8 cellular contexts compared by ENCODE assay signal in genomic region chr2:96205888-96206287, GRCh38. TPM values are rescaled to one million over a fixed set of nuclear protein-coding genes. Genes with fewer than 3 reads are reported as not detected.
DNase-seq lines count a peak whose midpoint lies in the region; ATAC-seq and TF ChIP-seq lines count a peak whose summit lies in the region.

No MANE protein-coding gene starts in this region.

- no peak for ATAC-seq in HG03108 (IDR thresholded peaks at IDR 0.05; ENCODE audit: unreplicated experiment)

- peak overlapping the region; percentile 62 for H3K4me3 Mint-ChIP-seq in Calu3 (ENCODE audit: low read depth, unreplicated experiment)

- H3K79me2 ChIP-seq in osteoblast (ENCODE audit: insufficient read depth, low read length), result peaks cover 90% of the 10 kb centered on the region

- peaks cover 42% of the 10 kb centered on the region for H4K20me1 ChIP-seq in osteoblast (ENCODE audit: insufficient read depth, low read length)

- H3K4me3 ChIP-seq in duodenal mucosa (ENCODE audit: low read depth in 1 of 2, low read length in 2 of 2) (peak overlapping the region; percentile 50), osteoblast (ENCODE audit: insufficient read depth, low read length) (peak overlapping the region; percentile 37)

- peaks cover 42% of the 10 kb centered on the region for H3K36me3 Mint-ChIP-seq in Calu3 (ENCODE audit: insufficient read depth, unreplicated experiment)

- no peaks in the 10 kb centered on the region for H3K9me3 Mint-ChIP-seq in Calu3 (ENCODE audit: low read depth, unreplicated experiment)

- no TSS peak for BruUV-seq in Calu3 (replicated peaks; lab: Mats Ljungman, UMichigan)

- peak overlapping the region in 1 of 2 donors; percentile 15 for H3K9ac ChIP-seq in duodenal mucosa (ENCODE audit: low read depth in 1 of 2, low read length in 2 of 2)

- H3K4me2 ChIP-seq in osteoblast (ENCODE audit: insufficient read depth, low read length), result peak overlapping the region; percentile 71

- CTCF ChIA-PET in Calu3 (lab: Charles Lee), result no interaction called here

- no peaks in the 10 kb centered on the region for H3K27me3 ChIP-seq in duodenal mucosa (ENCODE audit: control insufficient read depth in 1 of 2, insufficient read depth in 2 of 2, low read length in 2 of 2)
- no peaks in the 10 kb centered on the region for H3K27me3 ChIP-seq in osteoblast (ENCODE audit: insufficient read depth, low read length)

- intact Hi-C loops in Calu3 (cut with micrococcal nuclease; ENCODE audit: unreplicated experiment), result no loop called here

- no peak overlapping the region for H3K27ac Mint-ChIP-seq in Calu3 (ENCODE audit: unreplicated experiment)

- TF ChIP-seq CTCF in Calu3 (IDR thresholded peaks at IDR 0.05; ENCODE audit: unreplicated experiment), result no peak
- no peak for TF ChIP-seq CTCF in osteoblast (IDR thresholded peaks at IDR 0.05; ENCODE audit: extremely low read depth, low read depth, low read length)

- H3K4me1 ChIP-seq in duodenal mucosa (ENCODE audit: control insufficient read depth in 1 of 2, insufficient read depth in 2 of 2, low read length in 2 of 2), result peaks cover 68 to 74% of the 10 kb centered on the region in 2 donors
- H3K4me1 ChIP-seq in osteoblast (ENCODE audit: insufficient read depth, low read length), result peaks cover 53% of the 10 kb centered on the region

- peaks cover 28% of the 10 kb centered on the region for H3K4me1 Mint-ChIP-seq in Calu3 (ENCODE audit: low read depth, unreplicated experiment)

- no peak overlapping the region for H2AFZ ChIP-seq in osteoblast (ENCODE audit: low read length)

- DNase-seq in Calu3, result no peak
- DNase-seq in NCI-H226, result peak; percentile 44
- peak; percentile 87 for DNase-seq in osteoblast (ENCODE audit: insufficient read length, low spot score, missing footprints)
- no peak for DNase-seq in globus pallidus (ENCODE audit: low spot score)
- no peak for DNase-seq in AML-193 (lab: John Stamatoyannopoulos, UW)
- no peak for DNase-seq in cerebellar nuclear complex (lab: John Stamatoyannopoulos, UW)

- H3K27me3 Mint-ChIP-seq in Calu3 (ENCODE audit: unreplicated experiment), result no peaks in the 10 kb centered on the region

- H3K9me3 ChIP-seq in duodenal mucosa (ENCODE audit: control insufficient read depth in 1 of 2, low read length in 2 of 2) (no peaks in the 10 kb centered on the region), osteoblast (ENCODE audit: low read depth, low read length) (no peaks in the 10 kb centered on the region)

- H3K27ac ChIP-seq in duodenal mucosa (ENCODE audit: low read depth, low read length) (no peak overlapping the region), osteoblast (ENCODE audit: low read depth, low read length) (peak overlapping the region; percentile 71)

- H3K36me3 ChIP-seq in duodenal mucosa (ENCODE audit: control insufficient read depth in 1 of 2, insufficient read depth in 2 of 2, low read length in 2 of 2) (no peaks in the 10 kb centered on the region), osteoblast (ENCODE audit: insufficient read depth, low read length) (no peaks in the 10 kb centered on the region)

RNA-seq across cellular contexts. Expression of gene STARD7, which starts 2.7 kb away (rescaled TPM):
- total RNA-seq in Calu3 (2022) (119 and 123 TPM in 2 replicates), osteoblast (139 and 163 TPM in 2 replicates)

RNA-seq across cellular contexts. Expression of gene TMEM127, which starts 59.9 kb away (rescaled TPM):
- total RNA-seq in Calu3 (2022) (50.7 and 53.2 TPM in 2 replicates), osteoblast (55.0 and 56.0 TPM in 2 replicates)

Comparison
In these comparisons a context has a peak if more than half of its experiments do, and no peak if none do; other contexts are left out.
1. DNase-seq: peak in NCI-H226 (single experiment) and osteoblast (single experiment); none in Calu3 (single experiment), globus pallidus (single experiment), AML-193 (0 of 2) and cerebellar nuclear complex (0 of 2).